ENCODE assay signal across 1 cellular context in genomic region chr7:43869018-43869897, GRCh38.
TF ChIP-seq lines count a peak whose summit lies in the region.

Gene MRPS24, minus strand, starts transcription at chr7:43869517. Its CDS starts 22 bp downstream, at chr7:43869495.

TF ChIP-seq in HEK293, 187 proteins besides CTCF, POLR2A, EP300 and RAD21 (continued from another document and continues in another):
- peak; percentile 96 for TF ChIP-seq YY2 (tag by site-specific recombination; IDR thresholded peaks at IDR 0.05)
- TF ChIP-seq ZNF202 (tag by site-specific recombination; IDR thresholded peaks at IDR 0.05; ENCODE audit: borderline replicate concordance): peak; percentile 67; the same call in 1 of the 2 replicates
- TF ChIP-seq ZNF843 (tag by site-specific recombination; IDR thresholded peaks at IDR 0.05): no peak
- TF ChIP-seq ZNF2 (tag by site-specific recombination; IDR thresholded peaks at IDR 0.05): peak; percentile 26; the same call in 1 of the 2 replicates
- TF ChIP-seq ZSCAN16 (tag by site-specific recombination; IDR thresholded peaks at IDR 0.05): no peak
- no peak for TF ChIP-seq ZBTB44 (tag by site-specific recombination; IDR thresholded peaks at IDR 0.05)
- TF ChIP-seq ZNF341 (tag by site-specific recombination; IDR thresholded peaks at IDR 0.05; ENCODE audit: low read depth): peak; percentile 95
- TF ChIP-seq ZNF449 (tag by site-specific recombination; IDR thresholded peaks at IDR 0.05): peak; percentile 57; the same call in 1 of the 2 replicates
- TF ChIP-seq ZNF639 (tag by site-specific recombination; IDR thresholded peaks at IDR 0.05): no peak
- TF ChIP-seq ZBTB11 (tag by site-specific recombination; conservative IDR thresholded peaks at IDR 0.05; ENCODE audit: low read depth): 0 out of 2 replicates have a peak, but pooled peaks have one; percentile 13
- TF ChIP-seq ZNF140 (tag by site-specific recombination; IDR thresholded peaks at IDR 0.05): no peak
- TF ChIP-seq ZNF280C (tag by site-specific recombination; IDR thresholded peaks at IDR 0.05): no peak
- TF ChIP-seq ZNF280D (tag by site-specific recombination; IDR thresholded peaks at IDR 0.05): no peak
- TF ChIP-seq ZNF274 (IDR thresholded peaks at IDR 0.05; ENCODE audit: low read length): no peak
- TF ChIP-seq ZNF274 (tag by site-specific recombination; IDR thresholded peaks at IDR 0.05; ENCODE audit: borderline replicate concordance): no peak
- peak; percentile 55; the same call in 1 of the 2 replicates for TF ChIP-seq ZBTB20 (tag by site-specific recombination; IDR thresholded peaks at IDR 0.05)
- no peak for TF ChIP-seq ZNF248 (tag by site-specific recombination; IDR thresholded peaks at IDR 0.05)
- no peak for TF ChIP-seq TCF7L2 (IDR thresholded peaks at IDR 0.05; ENCODE audit: borderline replicate concordance, low read depth, low read length)
- TF ChIP-seq ZNF660 (tag by site-specific recombination; IDR thresholded peaks at IDR 0.05): peak; percentile 67
- peak; percentile 84 for TF ChIP-seq ZNF785 (tag by site-specific recombination; IDR thresholded peaks at IDR 0.05)
- TF ChIP-seq ZNF157 (tag by site-specific recombination; IDR thresholded peaks at IDR 0.05): no peak
- TF ChIP-seq IKZF3 (tag by site-specific recombination; IDR thresholded peaks at IDR 0.05): no peak
- TF ChIP-seq ZNF529 (tag by site-specific recombination; IDR thresholded peaks at IDR 0.05; ENCODE audit: insufficient replicate concordance): no peak
- TF ChIP-seq SP7 (tag by site-specific recombination; IDR thresholded peaks at IDR 0.05): peak; percentile 66
- TF ChIP-seq ZNF510 (tag by site-specific recombination; IDR thresholded peaks at IDR 0.05; ENCODE audit: insufficient replicate concordance): no peak
- no peak for TF ChIP-seq ZNF645 (tag by site-specific recombination; IDR thresholded peaks at IDR 0.05)
- no peak for TF ChIP-seq ZNF169 (tag by site-specific recombination; IDR thresholded peaks at IDR 0.05)
- TF ChIP-seq ZNF138 (tag by site-specific recombination; IDR thresholded peaks at IDR 0.05; ENCODE audit: borderline replicate concordance): no peak
- TF ChIP-seq ZNF624 (tag by site-specific recombination; IDR thresholded peaks at IDR 0.05): no peak
- no peak for TF ChIP-seq ZNF777 (tag by site-specific recombination; IDR thresholded peaks at IDR 0.05; ENCODE audit: borderline replicate concordance)
- TF ChIP-seq HOXA7 (CRISPR knock-in tag; IDR thresholded peaks at IDR 0.05; ENCODE audit: borderline replicate concordance): no peak
- TF ChIP-seq ZNF776 (tag by site-specific recombination; IDR thresholded peaks at IDR 0.05; ENCODE audit: borderline replicate concordance): no peak
- peak; percentile 43; the same call in 1 of the 2 replicates for TF ChIP-seq ZBTB10 (tag by site-specific recombination; IDR thresholded peaks at IDR 0.05)
- peak; percentile 56 for TF ChIP-seq ZFHX2 (tag by site-specific recombination; conservative IDR thresholded peaks at IDR 0.05)
- TF ChIP-seq ZNF48 (tag by site-specific recombination; IDR thresholded peaks at IDR 0.05): no peak
- no peak for TF ChIP-seq ZNF211 (tag by site-specific recombination; IDR thresholded peaks at IDR 0.05; ENCODE audit: low read depth)
- TF ChIP-seq ZNF266 (tag by site-specific recombination; IDR thresholded peaks at IDR 0.05; ENCODE audit: low read depth): no peak
- TF ChIP-seq ZNF433 (tag by site-specific recombination; IDR thresholded peaks at IDR 0.05; ENCODE audit: low read depth): no peak
- TF ChIP-seq ZNF654 (tag by site-specific recombination; IDR thresholded peaks at IDR 0.05; ENCODE audit: low read depth): no peak
- TF ChIP-seq EGR2 (tag by site-specific recombination; IDR thresholded peaks at IDR 0.05; ENCODE audit: low read depth): peak; percentile 38; the same call in 1 of the 2 replicates
- TF ChIP-seq SP2 (tag by site-specific recombination; IDR thresholded peaks at IDR 0.05): peak; percentile 75
- no peak for TF ChIP-seq ZNF426 (tag by site-specific recombination; IDR thresholded peaks at IDR 0.05)
- TF ChIP-seq ZNF558 (tag by site-specific recombination; IDR thresholded peaks at IDR 0.05): no peak
- no peak for TF ChIP-seq ZNF175 (tag by site-specific recombination; IDR thresholded peaks at IDR 0.05)
- no peak for TF ChIP-seq ZNF473 (tag by site-specific recombination; IDR thresholded peaks at IDR 0.05)
- TF ChIP-seq ZNF623 (tag by site-specific recombination; IDR thresholded peaks at IDR 0.05): no peak
- 0 out of 2 replicates have a peak, but pooled peaks have one; percentile 35 for TF ChIP-seq ZSCAN30 (tag by site-specific recombination; IDR thresholded peaks at IDR 0.05)
- TF ChIP-seq ZEB2 (tag by site-specific recombination; IDR thresholded peaks at IDR 0.05): 0 out of 2 replicates have a peak, but pooled peaks have one; percentile 28
- no peak for TF ChIP-seq ZNF155 (tag by site-specific recombination; IDR thresholded peaks at IDR 0.05)
